ENCODE assay signal across 11 cellular contexts in the genomic region with DNA sequence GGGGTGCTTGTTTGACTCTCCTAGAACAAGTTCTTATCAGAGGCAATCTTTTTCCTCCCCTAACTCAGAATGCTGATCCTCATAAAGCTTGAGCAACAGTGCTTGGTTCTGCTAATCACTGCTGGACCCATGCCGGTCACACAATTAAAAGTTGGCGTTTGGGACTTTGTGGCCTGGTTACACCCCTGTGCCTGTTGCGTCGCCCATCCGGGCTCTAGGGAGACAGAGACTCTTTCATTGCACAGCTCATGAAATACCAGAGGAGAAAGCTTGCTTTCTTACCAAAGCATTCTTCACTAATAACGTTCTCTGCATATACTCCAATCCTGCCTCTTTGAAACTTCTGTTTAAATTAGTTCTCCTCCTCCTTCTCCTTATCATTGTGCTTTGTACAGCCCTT.
DNase-seq lines count a peak whose midpoint lies in the region; ATAC-seq and TF ChIP-seq lines count a peak whose summit lies in the region.
"Had no signal": no experiment of that assay in that cellular context is flagged by ENCODE, and none has a peak within 500 bp of the region (broad histone marks: within the 10 kb centered on the region; RNA-seq: fewer than 3 reads in every experiment).

No MANE protein-coding gene starts in this region.

- TF ChIP-seq POLR2A in heart left ventricle (IDR thresholded peaks at IDR 0.05) = no peak

- H3K27me3 ChIP-seq in heart left ventricle = no peaks in the 10 kb centered on the region
- H3K27me3 ChIP-seq in psoas muscle (ENCODE audit: insufficient read depth in 3 of 3, low read length in 2 of 3) = no peaks in the 10 kb centered on the region

- intact Hi-C loops in heart left ventricle (cut with DNase I) = loop anchor here in 8 of 10 donors (10.0 kb wide), 3 partner anchors 178 to 722 kb away; a partner anchor contains a TSS
- intact Hi-C loops in psoas muscle (cut with DNase I) = loop anchor here in 1 of 2 donors (10.0 kb wide), 1 partner anchor 722 kb away; no protein-coding TSS in a partner anchor
- intact Hi-C loops in head of caudate nucleus (cut with DNase I) = no loop called here

- DNase-seq in COLO829 (ENCODE audit: low spot score) (peak; percentile 40), SK-MEL-5 (ENCODE audit: low read depth, low spot score) (peak; percentile 43), heart left ventricle (peak in 1 of 5 donors; percentile 38), psoas muscle (peak; percentile 23 to 62), head of caudate nucleus (no peak), NOMO-1 (lab: John Stamatoyannopoulos, UW; ENCODE audit: unreplicated experiment in 2 of 2) (no peak)
- DNase-seq: foreskin fibroblast, PC-3 had no signal

- H3K27ac ChIP-seq in heart left ventricle = peak overlapping the region in 5 of 12 donors; percentile 2 to 53 (median 36)
- H3K27ac ChIP-seq in psoas muscle = no peak overlapping the region
- H3K27ac ChIP-seq: parathyroid adenoma, thoracic aorta had no signal

- in situ Hi-C loops in SK-MEL-5 (cut with HindIII; ENCODE audit: low pct_unique_long_range_greater_than_20kb, low sequenced_read_pairs) = no loop called here

- H3K4me3 ChIP-seq in heart left ventricle = no peak overlapping the region
- no peak overlapping the region for H3K4me3 ChIP-seq in psoas muscle
- H3K4me3 ChIP-seq: thoracic aorta had no signal

- ATAC-seq in heart left ventricle = peak in 3 of 4 donors; percentile 43 to 45 (median 44)
- ATAC-seq in psoas muscle = peak in 3 of 4 donors; percentile 30 to 40 (median 39)
- ATAC-seq in GM18868 (IDR thresholded peaks at IDR 0.05; ENCODE audit: unreplicated experiment) = no peak
- ATAC-seq: PC-3 had no signal

- H3K36me3 ChIP-seq in heart left ventricle (no peaks in the 10 kb centered on the region), psoas muscle (ENCODE audit: insufficient read depth in 1 of 2, low read depth in 1 of 2) (no peaks in the 10 kb centered on the region)
- H3K36me3 ChIP-seq: thoracic aorta had no signal

- 72 to 76% (median 74%) methylated on average over 6 of the region's 6 CpGs for WGBS in heart left ventricle, 4 donors
- 42 to 61% (median 44%) methylated on average over 6 of the region's 6 CpGs for WGBS in psoas muscle, 3 donors

- no peaks in the 10 kb centered on the region for H3K9me3 ChIP-seq in heart left ventricle
- no peaks in the 10 kb centered on the region for H3K9me3 ChIP-seq in psoas muscle
- H3K9me3 ChIP-seq: thoracic aorta had no signal

- TF ChIP-seq CTCF in heart left ventricle (IDR thresholded peaks at IDR 0.05) (no peak), psoas muscle (IDR thresholded peaks at IDR 0.05) (no peak)

- H3K4me1 ChIP-seq in heart left ventricle (peaks cover 0 to 32% (median 10%) of the 10 kb centered on the region in 12 donors), psoas muscle (peaks cover 11% of the 10 kb centered on the region)
- H3K4me1 ChIP-seq: parathyroid adenoma had no signal

Comparison
In these comparisons a context has a peak if more than half of its experiments do, and no peak if none do; other contexts are left out.
1. DNase-seq: peak in COLO829 (single experiment), SK-MEL-5 (single experiment) and psoas muscle (2 of 2); none in head of caudate nucleus (0 of 42) and NOMO-1 (0 of 2).